ENCODE assay signal across 28 cellular contexts in the genomic region with DNA sequence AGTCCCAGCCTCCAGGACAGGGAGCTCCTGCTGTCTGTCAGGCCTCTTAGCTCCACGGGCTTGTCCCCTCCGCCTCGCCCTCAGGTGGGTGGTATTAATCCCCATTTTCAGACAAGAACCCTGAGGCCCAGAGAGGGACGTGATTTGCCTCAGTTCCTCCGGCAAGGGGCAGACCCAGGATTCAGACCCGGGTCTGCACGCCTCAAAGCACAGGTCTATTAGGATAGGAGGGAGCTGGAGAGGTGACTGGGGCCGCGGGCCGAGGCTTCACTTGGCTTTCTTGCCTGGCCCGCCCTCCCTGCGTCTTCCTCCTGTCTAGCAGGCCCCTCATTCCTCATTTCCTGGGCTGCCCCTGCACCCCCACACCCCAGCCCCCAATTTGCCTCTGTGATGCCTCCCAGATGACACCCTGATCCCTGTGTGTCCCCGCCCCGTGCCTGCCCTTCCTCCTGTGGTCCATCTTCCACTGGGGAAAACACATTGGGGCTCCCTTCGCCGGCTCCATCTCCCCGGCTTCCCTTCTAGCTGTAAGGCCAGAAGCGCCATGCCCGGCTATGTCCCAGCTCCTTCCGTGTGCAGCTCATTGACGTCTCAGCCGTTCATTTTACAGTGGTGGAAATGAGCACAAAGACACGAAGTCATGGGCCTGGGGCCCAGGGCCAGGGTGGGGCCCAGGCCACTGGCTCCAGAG. TPM values are rescaled to one million over a fixed set of nuclear protein-coding genes. Genes with fewer than 3 reads are reported as not detected.
"Had no signal": no experiment of that assay in that cellular context is flagged by ENCODE, and none has a peak within 500 bp of the region (broad histone marks: within the 10 kb centered on the region; RNA-seq: fewer than 3 reads in every experiment).

No MANE protein-coding gene starts in this region.

- H3K4me3 Mint-ChIP-seq: activated B cell treated with CpG ODN at 0.5 μM for 24 hours; activated CD4-positive, alpha-beta T cell treated with anti-CD3 and anti-CD28 coated beads, Interleukin-2, amount 10 ng/mL, durations not matched to agents 24 days and 14 days; activated CD8-positive, alpha-beta memory T cell treated with anti-CD3 and anti-CD28 coated beads, Interleukin-2, amount 10 ng/mL, durations not matched to agents 7 days and 5 days; activated naive CD8-positive, alpha-beta T cell; activated T-cell treated with anti-CD3 and anti-CD28 coated beads, Interleukin-2, amount 50 U/mL, for 24 hours; brain; T-helper 2 cell treated with Interferon-gamma antibody and Interleukin-4, amounts not matched to agents 5 μg/mL and 100 μg/mL, for 36 hours had no signal

- H3K27me3 ChIP-seq: Peyer's patch, SJCRH30 had no signal

- H3K4me1 ChIP-seq: SJCRH30 had no signal

- ATAC-seq: activated CD8-positive, alpha-beta memory T cell treated with anti-CD3 and anti-CD28 coated beads, Interleukin-2, amount 10 ng/mL, durations not matched to agents 7 days and 5 days had no signal

- H3K27ac Mint-ChIP-seq: activated B cell treated with CpG ODN at 0.5 μM for 24 hours; activated CD4-positive, alpha-beta T cell treated with anti-CD3 and anti-CD28 coated beads, Interleukin-2, amount 10 ng/mL, durations not matched to agents 24 days and 14 days; activated CD8-positive, alpha-beta memory T cell treated with anti-CD3 and anti-CD28 coated beads, Interleukin-2, amount 10 ng/mL, durations not matched to agents 7 days and 5 days; activated naive CD8-positive, alpha-beta T cell; activated T-cell treated with anti-CD3 and anti-CD28 coated beads, Interleukin-2, amount 50 U/mL, for 24 hours; T-helper 2 cell treated with Interferon-gamma antibody and Interleukin-4, amounts not matched to agents 5 μg/mL and 100 μg/mL, for 36 hours had no signal

- H3K4me3 ChIP-seq: Peyer's patch, SJCRH30 had no signal

- H3K36me3 Mint-ChIP-seq: activated CD8-positive, alpha-beta memory T cell treated with anti-CD3 and anti-CD28 coated beads, Interleukin-2, amount 10 ng/mL, durations not matched to agents 7 days and 5 days; activated naive CD8-positive, alpha-beta T cell had no signal

- DNase-seq: activated B cell treated with CpG ODN at 0.5 μM for 24 hours; activated CD4-positive, alpha-beta T cell treated with anti-CD3 and anti-CD28 coated beads for 1 hour; activated CD4-positive, alpha-beta T cell treated with anti-CD3 and anti-CD28 coated beads, Interleukin-2, amount 10 ng/mL, durations not matched to agents 24 days and 14 days; activated CD4-positive, alpha-beta T cell treated with anti-CD3 and anti-CD28 coated beads, Interleukin-2, amount 50 U/mL, for 48 hours; activated CD8-positive, alpha-beta memory T cell treated with anti-CD3 and anti-CD28 coated beads, Interleukin-2, amount 10 ng/mL, durations not matched to agents 7 days and 5 days; activated effector memory CD4-positive, alpha-beta T cell treated with anti-CD3 and anti-CD28 coated beads, Interleukin-2, amount 50 U/mL, for 16 hours; activated naive CD4-positive, alpha-beta T cell treated with Interleukin-2 at 50 U/mL for 16 hours; activated T-cell treated with anti-CD3 and anti-CD28 coated beads, Interleukin-2, amount 50 U/mL, for 24 hours; amygdala; NCI-H1092; NCI-H1417; NCI-H1930; NCI-H2171; NCI-H345; NCI-H510A; NCI-H526 treated with DMSO at 0.1 percent for 48 hours; NK-92 treated with Interleukin-12 subunit alpha and Interleukin-12 subunit beta, amount 100 ng/mL, for 24 hours; Peyer's patch; Right ventricle myocardium superior; SJCRH30; SK-N-SH; T-helper 1 cell had no signal

- H3K9me3 ChIP-seq: Peyer's patch, SJCRH30, SK-N-SH had no signal

- H3K36me3 ChIP-seq: Peyer's patch, SJCRH30 had no signal

- H3K27ac ChIP-seq: KMS-11, Peyer's patch, RWPE1, SJCRH30 had no signal

- H3K9me3 Mint-ChIP-seq: activated B cell treated with CpG ODN at 0.5 μM for 24 hours; activated CD4-positive, alpha-beta T cell treated with anti-CD3 and anti-CD28 coated beads, Interleukin-2, amount 10 ng/mL, durations not matched to agents 24 days and 14 days; activated T-cell treated with anti-CD3 and anti-CD28 coated beads, Interleukin-2, amount 50 U/mL, for 24 hours; T-helper 2 cell treated with Interferon-gamma antibody and Interleukin-4, amounts not matched to agents 5 μg/mL and 100 μg/mL, for 36 hours had no signal

- H3K9ac ChIP-seq: KMS-11, SK-N-SH had no signal

RNA-seq across cellular contexts. Expression of gene CYP46A1, which starts 15.6 kb away (rescaled TPM):
- total RNA-seq: activated B cell treated with CpG ODN at 0.5 μM for 24 hours had no signal

RNA-seq across cellular contexts. Expression of gene HHIPL1, which starts 23.5 kb away (rescaled TPM):
- total RNA-seq: activated B cell treated with CpG ODN at 0.5 μM for 24 hours; activated CD4-positive, alpha-beta T cell treated with anti-CD3 and anti-CD28 coated beads, Interleukin-2, amount 10 ng/mL, durations not matched to agents 24 days and 14 days; MCF 10A; SJCRH30 had no signal
